ENCODE assay signal across 1 cellular context in genomic region chr7:66352071-66352470, GRCh38.
TF ChIP-seq lines count a peak whose summit lies in the region.

No MANE protein-coding gene starts in this region.

TF ChIP-seq in GM12878, 131 proteins besides CTCF, POLR2A, EP300 and RAD21 (continued from another document):
- TF ChIP-seq CEBPB (IDR thresholded peaks at IDR 0.05; ENCODE audit: borderline replicate concordance in 1 of 2, low read depth in 2 of 2, low read length in 2 of 2), result no peak
- no peak for TF ChIP-seq ZNF274 (IDR thresholded peaks at IDR 0.05; ENCODE audit: insufficient read depth, insufficient read length)
- TF ChIP-seq ZNF384 (IDR thresholded peaks at IDR 0.05; ENCODE audit: borderline replicate concordance, low read depth, low read length), result no peak
- TF ChIP-seq JUNB (IDR thresholded peaks at IDR 0.05), result no peak
- no peak for TF ChIP-seq RAD51 (IDR thresholded peaks at IDR 0.05)
- TF ChIP-seq CHD1 (IDR thresholded peaks at IDR 0.05; ENCODE audit: low read depth, low read length), result no peak
- TF ChIP-seq YBX1 (IDR thresholded peaks at IDR 0.05), result no peak
